In the genomic region with DNA sequence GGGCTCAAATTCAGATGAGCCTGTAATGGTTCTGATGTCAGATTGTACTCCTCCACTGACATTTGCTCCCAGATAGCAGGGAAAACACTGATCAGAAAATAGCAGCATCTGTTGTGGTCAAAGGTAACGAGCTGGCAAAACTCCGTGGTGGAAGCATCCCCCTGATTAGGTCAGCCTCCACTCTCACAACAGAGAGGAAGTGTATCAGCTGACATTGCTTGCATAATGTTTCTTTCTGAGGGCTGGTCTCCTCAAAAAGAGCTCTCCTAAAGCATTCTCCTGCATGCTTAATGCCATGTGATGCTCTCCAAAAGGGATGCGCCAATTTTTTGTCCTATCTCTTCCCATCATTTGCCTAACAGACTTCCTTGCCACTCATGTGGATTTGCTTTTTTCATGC, we compare ENCODE assay signal across 11 cellular contexts.
"Had no signal": no experiment of that assay in that cellular context is flagged by ENCODE, and none has a peak within 500 bp of the region (broad histone marks: within the 10 kb centered on the region; RNA-seq: fewer than 3 reads in every experiment).

No MANE protein-coding gene starts in this region.

- H3K27me3 ChIP-seq: tibial artery, vagina had no signal

- H3K36me3 ChIP-seq: tibial artery, vagina had no signal

- DNase-seq: activated CD4-positive, alpha-beta T cell treated with anti-CD3 and anti-CD28 coated beads, Interleukin-2, amount 50 U/mL, for 48 hours; activated CD8-positive, alpha-beta memory T cell treated with anti-CD3 and anti-CD28 coated beads, Interleukin-2, amount 10 ng/mL, durations not matched to agents 7 days and 5 days; activated effector memory CD4-positive, alpha-beta T cell treated with Interleukin-2 at 50 U/mL for 16 hours; activated T-cell treated with anti-CD3 and anti-CD28 coated beads, Interleukin-2, amount 50 U/mL, for 1 hour; dorsolateral prefrontal cortex; naive B cell; stimulated activated CD4-positive, alpha-beta T cell treated with anti-CD3 and anti-CD28 coated beads, Interleukin-2, amount 100 ng/mL, for 48 hours; stimulated activated naive CD4-positive, alpha-beta T cell; tibial artery had no signal

- H3K27ac ChIP-seq: dorsolateral prefrontal cortex, tibial artery, vagina, VCaP had no signal

- H3K4me3 ChIP-seq: dorsolateral prefrontal cortex, tibial artery, vagina had no signal

- H3K9me3 ChIP-seq: tibial artery, vagina had no signal

- H3K4me1 ChIP-seq: tibial artery, vagina had no signal
